ENCODE assay signal across 10 cellular contexts in genomic region chr18:11808001-11808855, GRCh38. TPM values are rescaled to one million over a fixed set of nuclear protein-coding genes. Genes with fewer than 3 reads are reported as not detected.
DNase-seq lines count a peak whose midpoint lies in the region; ATAC-seq and TF ChIP-seq lines count a peak whose summit lies in the region.
"Had no signal": no experiment of that assay in that cellular context is flagged by ENCODE, and none has a peak within 500 bp of the region (broad histone marks: within the 10 kb centered on the region; RNA-seq: fewer than 3 reads in every experiment).

No MANE protein-coding gene starts in this region.

- H3K27ac ChIP-seq in ACC112 (ENCODE audit: low read depth, low read length): peak overlapping the region; percentile 24; the same call in 1 of the 2 replicates
- H3K27ac ChIP-seq in iPS-20b (ENCODE audit: low read length): peak overlapping the region; percentile 82
- H3K27ac ChIP-seq in gastrocnemius medialis: no peak overlapping the region

- H3K9me3 ChIP-seq in iPS-20b (ENCODE audit: insufficient read depth, low read depth, low read length): no peaks in the 10 kb centered on the region
- H3K9me3 ChIP-seq in gastrocnemius medialis: no peaks in the 10 kb centered on the region

- H3K36me3 ChIP-seq in ACC112 (ENCODE audit: insufficient read depth, low read length) (no peaks in the 10 kb centered on the region), iPS-20b (ENCODE audit: insufficient read depth, low read depth, low read length) (no peaks in the 10 kb centered on the region), gastrocnemius medialis (no peaks in the 10 kb centered on the region)

- intact Hi-C loops in gastrocnemius medialis (cut with DNase I; ENCODE audit: low total_unique reads): loop anchor here (5.0 kb wide), 2 partner anchors 39 to 64 kb away; no protein-coding TSS in a partner anchor

- no peak overlapping the region for H2AFZ ChIP-seq in ACC112 (ENCODE audit: low read length, unreplicated experiment)

- ATAC-seq in HG03045 (IDR thresholded peaks at IDR 0.05; ENCODE audit: unreplicated experiment): no peak
- ATAC-seq in gastrocnemius medialis: no peak

- in situ Hi-C loops in gastrocnemius medialis (cut with MboI; ENCODE audit: low sequenced_read_pairs in 4 of 4): no loop called here

- DNase-seq in HS-27A (ENCODE audit: low read depth) (peak; percentile 63), astrocyte of the hippocampus (ENCODE audit: low read depth, low spot score) (peak; percentile 29), activated T-cell treated with anti-CD3 and anti-CD28 coated beads for 4 hours (no peak), gastrocnemius medialis (no peak), MV-4-11 (lab: John Stamatoyannopoulos, UW) (no peak)
- DNase-seq: activated CD4-positive, alpha-beta T cell treated with anti-CD3 and anti-CD28 coated beads, Interleukin-2, amount 50 U/mL, for 48 hours; NCI-H774 had no signal

- H3K4me3 ChIP-seq in ACC112 (ENCODE audit: low read depth, low read length): no peak overlapping the region
- no peak overlapping the region for H3K4me3 ChIP-seq in iPS-20b (ENCODE audit: low read length)
- H3K4me3 ChIP-seq in gastrocnemius medialis: no peak overlapping the region

- no peak for TF ChIP-seq POLR2A in gastrocnemius medialis (IDR thresholded peaks at IDR 0.05)

- peak overlapping the region; percentile 51; the same call in 1 of the 2 replicates for H3K9ac ChIP-seq in iPS-20b (ENCODE audit: low read depth, low read length)

- H3K27me3 ChIP-seq in ACC112 (ENCODE audit: insufficient read depth, low read length) (peaks cover 6% of the 10 kb centered on the region; the same call in 1 of the 2 replicates), iPS-20b (ENCODE audit: insufficient read depth, low read length) (no peaks in the 10 kb centered on the region), gastrocnemius medialis (no peaks in the 10 kb centered on the region)

- TF ChIP-seq CTCF in gastrocnemius medialis (IDR thresholded peaks at IDR 0.05 in 4 of 5, conservative IDR thresholded peaks at IDR 0.05 in 1 of 5): no peak

- H3K4me1 ChIP-seq in ACC112 (ENCODE audit: control insufficient read depth, insufficient read depth, low read length, unreplicated experiment) (peaks cover 16% of the 10 kb centered on the region), iPS-20b (ENCODE audit: insufficient read depth, low read length) (peaks cover 48% of the 10 kb centered on the region), gastrocnemius medialis (peaks cover 0 to 5% of the 10 kb centered on the region in 2 donors)

- H3K79me2 ChIP-seq in ACC112 (ENCODE audit: control insufficient read depth, insufficient read depth, low read length, unreplicated experiment): no peaks in the 10 kb centered on the region

RNA-seq across cellular contexts. Expression of gene CHMP1B, which starts 43.0 kb away (rescaled TPM):
- total RNA-seq in gastrocnemius medialis: 100 to 1,000 TPM; 347 to 634 (median 407) TPM

Comparison
In these comparisons a context has a peak if more than half of its experiments do, and no peak if none do; other contexts are left out.
1. H3K27ac ChIP-seq: peak in ACC112 (single experiment) and iPS-20b (single experiment); none in gastrocnemius medialis (0 of 4).
2. DNase-seq: peak in HS-27A (single experiment) and astrocyte of the hippocampus (single experiment); none in activated T-cell treated with anti-CD3 and anti-CD28 coated beads for 4 hours (single experiment), gastrocnemius medialis (0 of 2) and MV-4-11 (single experiment).